In genomic region chr11:47406896-47407745, GRCh38 we compare ENCODE assay signal across 8 cellular contexts. TPM values are rescaled to one million over a fixed set of nuclear protein-coding genes. Genes with fewer than 3 reads are reported as not detected.
A peak's percentile ranks its signal among the peaks of the same experiment; 100 is the strongest.
DNase-seq lines count a peak whose midpoint lies in the region; ATAC-seq and TF ChIP-seq lines count a peak whose summit lies in the region.

No MANE protein-coding gene starts in this region.

- no peaks in the 10 kb centered on the region for H3K9me3 Mint-ChIP-seq in CD4-positive, alpha-beta T cell
- no peaks in the 10 kb centered on the region for H3K9me3 Mint-ChIP-seq in nephron

- peaks cover 0 to 4% of the 10 kb centered on the region in 2 donors for H3K36me3 ChIP-seq in duodenal mucosa (ENCODE audit: control insufficient read depth in 1 of 2, insufficient read depth in 2 of 2, low read length in 2 of 2)

- peaks cover 24% of the 10 kb centered on the region in 2 donors for H3K4me1 ChIP-seq in duodenal mucosa (ENCODE audit: control insufficient read depth in 1 of 2, insufficient read depth in 2 of 2, low read length in 2 of 2)

- intact Hi-C loops in CD4-positive, alpha-beta T cell (cut with DNase I, micrococcal nuclease) = loop anchor here in 1 of 2 experiments (5.0 to 10.0 kb wide), 4 partner anchors 135 to 472 kb away; partner anchors contain the start of genes ARFGAP2, CSTPP1, FNBP4 and MADD

- peak overlapping the region; percentile 91 for H3K4me3 Mint-ChIP-seq in CD4-positive, alpha-beta T cell
- peak overlapping the region; percentile 86 to 92 (median 92) for H3K4me3 Mint-ChIP-seq in nephron

- TF ChIP-seq CTCF in CD4-positive, alpha-beta T cell (IDR thresholded peaks at IDR 0.05) = no peak
- TF ChIP-seq CTCF in nephron (IDR thresholded peaks at IDR 0.05; ENCODE audit: unreplicated experiment in 3 of 3) = no peak

- peaks cover 17% of the 10 kb centered on the region for H3K36me3 Mint-ChIP-seq in CD4-positive, alpha-beta T cell (ENCODE audit: low read depth)
- no peaks in the 10 kb centered on the region for H3K36me3 Mint-ChIP-seq in nephron (ENCODE audit: low read depth)

- no peaks in the 10 kb centered on the region for H3K27me3 Mint-ChIP-seq in CD4-positive, alpha-beta T cell
- H3K27me3 Mint-ChIP-seq in nephron (ENCODE audit: low read depth) = no peaks in the 10 kb centered on the region

- H3K27me3 ChIP-seq in CD4-positive, alpha-beta T cell (ENCODE audit: control insufficient read depth, insufficient read depth, low read length) = no peaks in the 10 kb centered on the region
- no peaks in the 10 kb centered on the region for H3K27me3 ChIP-seq in duodenal mucosa (ENCODE audit: control insufficient read depth in 1 of 2, insufficient read depth in 2 of 2, low read length in 2 of 2)

- peak overlapping the region; percentile 95 for H3K27ac Mint-ChIP-seq in CD4-positive, alpha-beta T cell
- H3K27ac Mint-ChIP-seq in nephron = peak overlapping the region; percentile 96 to 97 (median 97)

- H3K4me1 Mint-ChIP-seq in CD4-positive, alpha-beta T cell (ENCODE audit: low read depth) = peaks cover 17% of the 10 kb centered on the region
- H3K4me1 Mint-ChIP-seq in nephron = peaks cover 10% of the 10 kb centered on the region

- H3K4me3 ChIP-seq in duodenal mucosa (ENCODE audit: low read depth in 1 of 2, low read length in 2 of 2) = peak overlapping the region; percentile 86 to 87

- H3K27ac ChIP-seq in CD4-positive, alpha-beta T cell (ENCODE audit: low read depth, low read length) = peak overlapping the region; percentile 88
- H3K27ac ChIP-seq in duodenal mucosa (ENCODE audit: low read depth, low read length) = peak overlapping the region; percentile 95

- POLR2A ChIA-PET in CD4-positive, alpha-beta T cell (lab: Charles Lee) = interaction anchor here (0.9 to 1.0 kb wide), 3 partner anchors 13 to 47 kb away, joined by 3 to 5 read pairs (median 3); no protein-coding TSS in a partner anchor

- no peak for DNase-seq in CD4-positive, alpha-beta T cell
- DNase-seq in NCI-H526 treated with DMSO at 0.1 percent for 48 hours (lab: John Stamatoyannopoulos, UW) (peak; percentile 98), NCI-H510A treated with DMSO at 0.1 percent for 48 hours (lab: John Stamatoyannopoulos, UW) (no peak)
- DNase-seq in stimulated activated naive CD4-positive, alpha-beta T cell treated with Interleukin-2 at 50 U/mL for 16 hours (lab: John Stamatoyannopoulos, UW) = no peak

- peak overlapping the region; percentile 80 to 90 for H3K9ac ChIP-seq in duodenal mucosa (ENCODE audit: low read depth in 1 of 2, low read length in 2 of 2)

- ATAC-seq in CD4-positive, alpha-beta T cell (ENCODE audit: poor library complexity) = no peak
- ATAC-seq in GM19455 (IDR thresholded peaks at IDR 0.05; ENCODE audit: unreplicated experiment) (no peak), GM21515 (IDR thresholded peaks at IDR 0.05; ENCODE audit: unreplicated experiment) (no peak)

- H3K9me3 ChIP-seq in CD4-positive, alpha-beta T cell (ENCODE audit: control insufficient read depth, low read length) = no peaks in the 10 kb centered on the region
- no peaks in the 10 kb centered on the region for H3K9me3 ChIP-seq in duodenal mucosa (ENCODE audit: control insufficient read depth in 1 of 2, low read length in 2 of 2)

- CTCF ChIA-PET in CD4-positive, alpha-beta T cell (lab: Charles Lee) = interaction anchor here (1.7 kb wide), 1 partner anchor 33 kb away, joined by 13 read pairs; no protein-coding TSS in a partner anchor

RNA-seq across cellular contexts. Expression of gene SLC39A13, which starts 1.3 kb away (rescaled TPM):
- total RNA-seq in CD4-positive, alpha-beta T cell = 10 to 100 TPM; 36.6 to 39.2 TPM

RNA-seq across cellular contexts. Expression of gene PSMC3, which starts 19.1 kb away (rescaled TPM):
- 10 to 100 TPM; 51.3 to 59.5 TPM for total RNA-seq in CD4-positive, alpha-beta T cell

RNA-seq across cellular contexts. Expression of gene SPI1, which starts 28.8 kb away (rescaled TPM):
- 1 to 10 TPM; 4.9 to 5.9 TPM for total RNA-seq in CD4-positive, alpha-beta T cell

RNA-seq across cellular contexts. Expression of gene RAPSN, which starts 41.8 kb away (rescaled TPM):
- total RNA-seq in CD4-positive, alpha-beta T cell = under 1 TPM; 0.56 to 0.85 TPM

RNA-seq across cellular contexts. Expression of gene MYBPC3, which starts 54.6 kb away (rescaled TPM):
- total RNA-seq in CD4-positive, alpha-beta T cell = not detected
